In genomic region chr7:101986335-101986734, GRCh38 we compare ENCODE assay signal across 13 cellular contexts.
DNase-seq lines count a peak whose midpoint lies in the region; ATAC-seq and TF ChIP-seq lines count a peak whose summit lies in the region.
"Had no signal": no experiment of that assay in that cellular context is flagged by ENCODE, and none has a peak within 500 bp of the region (broad histone marks: within the 10 kb centered on the region; RNA-seq: fewer than 3 reads in every experiment).

No MANE protein-coding gene starts in this region.

- H3K27ac Mint-ChIP-seq in glutamatergic neuron (ENCODE audit: unreplicated experiment) = peak overlapping the region; percentile 62
- H3K27ac Mint-ChIP-seq: memory B cell had no signal

- no peak overlapping the region for H2AK5ac ChIP-seq in trophoblast cell (ENCODE audit: low read length)

- peaks cover 9% of the 10 kb centered on the region for H3K79me1 ChIP-seq in trophoblast cell (ENCODE audit: low read length)

- H3K79me2 ChIP-seq in DND-41 (ENCODE audit: insufficient read depth, low read length) (peaks cover 80% of the 10 kb centered on the region), SU-DHL-6 (ENCODE audit: insufficient read depth, low read length) (peaks cover 56% of the 10 kb centered on the region), trophoblast cell (ENCODE audit: control insufficient read depth, insufficient read depth, low read length, poor library complexity) (peaks cover 4% of the 10 kb centered on the region)

- H4K20me1 ChIP-seq in DND-41 (ENCODE audit: insufficient read depth, low read length) (no peaks in the 10 kb centered on the region), SU-DHL-6 (ENCODE audit: low read depth, low read length) (no peaks in the 10 kb centered on the region)

- no peak overlapping the region for H2BK5ac ChIP-seq in trophoblast cell (ENCODE audit: low read depth, low read length, poor library complexity)

- no peaks in the 10 kb centered on the region for H3K9me2 ChIP-seq in SU-DHL-6 (replicated peaks; ENCODE audit: insufficient read depth, low read length)

- H3K14ac ChIP-seq in trophoblast cell (ENCODE audit: low read length) = peak overlapping the region; percentile 0

- H3F3A ChIP-seq in SU-DHL-6 (ENCODE audit: insufficient read depth) = peaks cover 92% of the 10 kb centered on the region

- H3K27me3 ChIP-seq in DND-41 (ENCODE audit: insufficient read depth, low read length, poor library complexity) (no peaks in the 10 kb centered on the region), SU-DHL-6 (ENCODE audit: low read length) (no peaks in the 10 kb centered on the region), trophoblast cell (ENCODE audit: insufficient read depth, low read length) (no peaks in the 10 kb centered on the region)

- H3K9me3 Mint-ChIP-seq in glutamatergic neuron (ENCODE audit: unreplicated experiment) = peaks cover 8% of the 10 kb centered on the region
- H3K9me3 Mint-ChIP-seq: memory B cell had no signal

- H2AFZ ChIP-seq in DND-41 (ENCODE audit: low read depth, low read length) = no peak overlapping the region
- H2AFZ ChIP-seq in SU-DHL-6 (ENCODE audit: low read depth, low read length, severe bottlenecking) = no peak overlapping the region
- no peak overlapping the region for H2AFZ ChIP-seq in trophoblast cell (ENCODE audit: insufficient read depth, low read length, poor library complexity)

- no peak overlapping the region for H4K12ac ChIP-seq in trophoblast cell (ENCODE audit: low read depth, low read length)

- H3K4me1 Mint-ChIP-seq in glutamatergic neuron (ENCODE audit: low read depth, unreplicated experiment) = peaks cover 24% of the 10 kb centered on the region

- H3K9me3 ChIP-seq in DND-41 (ENCODE audit: insufficient read depth, low read length, severe bottlenecking) (no peaks in the 10 kb centered on the region), SU-DHL-6 (ENCODE audit: insufficient read depth, low read length) (peaks cover 5% of the 10 kb centered on the region; the same call in 1 of the 2 replicates), trophoblast cell (ENCODE audit: insufficient read depth, low read depth, low read length) (peaks cover 5% of the 10 kb centered on the region)

- H3K4ac ChIP-seq in trophoblast cell (ENCODE audit: low read depth, low read length) = peak overlapping the region; percentile 15

- H4K8ac ChIP-seq in trophoblast cell (ENCODE audit: low read depth, low read length) = no peak overlapping the region

- H2BK12ac ChIP-seq in trophoblast cell (ENCODE audit: low read length) = no peak overlapping the region

- no peak for DNase-seq in DND-41
- DNase-seq in glutamatergic neuron = peak; percentile 25
- peak; percentile 37 to 56 for DNase-seq in trophoblast cell
- DNase-seq in NCI-H1436 treated with DMSO at 0.1 percent for 48 hours (lab: John Stamatoyannopoulos, UW) = no peak
- no peak for DNase-seq in NCI-H1092 (lab: John Stamatoyannopoulos, UW)
- DNase-seq in NCI-H146 treated with DMSO at 0.1 percent for 48 hours (lab: John Stamatoyannopoulos, UW; ENCODE audit: unreplicated experiment) = no peak
- DNase-seq: activated CD4-positive, alpha-beta T cell treated with anti-CD3 and anti-CD28 coated beads for 1 hour; GDM1; NCI-H82 had no signal

- no CpG with 5 or more reads among the region's 8 CpGs for WGBS in trophoblast cell (ENCODE audit: extremely low coverage, insufficient coverage, insufficient read length)

- TF ChIP-seq CTCF in DND-41 (IDR thresholded peaks at IDR 0.05; ENCODE audit: borderline replicate concordance, extremely low read depth, low read length, poor library complexity, severe bottlenecking) (no peak), SU-DHL-6 (IDR thresholded peaks at IDR 0.05; ENCODE audit: insufficient read depth, low read length, poor library complexity, severe bottlenecking) (no peak), glutamatergic neuron (IDR thresholded peaks at IDR 0.05; ENCODE audit: partially characterized antibody, unreplicated experiment) (no peak)

- H3K23ac ChIP-seq in trophoblast cell (ENCODE audit: low read length) = no peak overlapping the region

- H3K9ac ChIP-seq in DND-41 (ENCODE audit: low read depth, low read length) (no peak overlapping the region), SU-DHL-6 (ENCODE audit: low read length) (peak overlapping the region; percentile 53), trophoblast cell (ENCODE audit: low read length) (no peak overlapping the region)

- H3K27me3 Mint-ChIP-seq in glutamatergic neuron (ENCODE audit: unreplicated experiment) = peaks cover 5% of the 10 kb centered on the region
- H3K27me3 Mint-ChIP-seq: memory B cell had no signal

- H2BK120ac ChIP-seq in trophoblast cell (ENCODE audit: insufficient read depth, low read length, poor library complexity) = no peak overlapping the region

- peaks cover 12% of the 10 kb centered on the region for H3K36me3 ChIP-seq in DND-41 (ENCODE audit: insufficient read depth, low read length)
- H3K36me3 ChIP-seq in SU-DHL-6 (ENCODE audit: low read length) = peaks cover 9% of the 10 kb centered on the region
- H3K36me3 ChIP-seq in trophoblast cell (ENCODE audit: control insufficient read depth in 1 of 2, insufficient read depth in 2 of 2, low read length in 2 of 2) = no peaks in the 10 kb centered on the region

- H3K4me3 ChIP-seq in DND-41 (ENCODE audit: low read depth in 1 of 2, low read length in 2 of 2) = no peak overlapping the region
- peak overlapping the region; percentile 7 for H3K4me3 ChIP-seq in SU-DHL-6 (ENCODE audit: insufficient read depth, low read length, poor library complexity, severe bottlenecking)
- no peak overlapping the region for H3K4me3 ChIP-seq in trophoblast cell (ENCODE audit: low read depth, low read length)
- H3K4me3 ChIP-seq: coronary artery had no signal

- peak overlapping the region; percentile 34 for H3K18ac ChIP-seq in trophoblast cell (ENCODE audit: low read length)

- no peak overlapping the region for H3K4me2 ChIP-seq in DND-41 (ENCODE audit: insufficient read depth, low read length)
- peak overlapping the region; percentile 73 for H3K4me2 ChIP-seq in SU-DHL-6 (ENCODE audit: low read depth, low read length, poor library complexity, severe bottlenecking)
- H3K4me2 ChIP-seq in trophoblast cell (ENCODE audit: low read length) = peak overlapping the region; percentile 24

- no peak overlapping the region for H4K91ac ChIP-seq in trophoblast cell (ENCODE audit: low read depth, low read length)

- ATAC-seq in DND-41 (ENCODE audit: insufficient read depth, low read depth) (no peak), HG03378 (IDR thresholded peaks at IDR 0.05; ENCODE audit: unreplicated experiment) (no peak)

- H3K4me3 Mint-ChIP-seq in glutamatergic neuron (ENCODE audit: unreplicated experiment) = no peak overlapping the region
- H3K4me3 Mint-ChIP-seq: memory B cell had no signal

- H3K4me1 ChIP-seq in DND-41 (ENCODE audit: insufficient read depth, low read length) (peaks cover 78% of the 10 kb centered on the region), trophoblast cell (ENCODE audit: control insufficient read depth in 1 of 2, insufficient read depth in 2 of 2, low read length in 2 of 2) (peaks cover 20 to 26% of the 10 kb centered on the region in 2 experiments)

- peak overlapping the region; percentile 69 for H3K27ac ChIP-seq in DND-41 (ENCODE audit: low read length)
- H3K27ac ChIP-seq in SU-DHL-6 (ENCODE audit: low read depth, low read length) = peak overlapping the region; percentile 96
- H3K27ac ChIP-seq in trophoblast cell (ENCODE audit: low read depth, low read length) = peak overlapping the region; percentile 45
- H3K27ac ChIP-seq: coronary artery had no signal

- no peaks in the 10 kb centered on the region for H3K36me3 Mint-ChIP-seq in glutamatergic neuron (ENCODE audit: unreplicated experiment)
- H3K36me3 Mint-ChIP-seq: memory B cell had no signal

Comparison
In these comparisons a context has a peak if more than half of its experiments do, and no peak if none do; other contexts are left out.
1. DNase-seq: peak in glutamatergic neuron (single experiment) and trophoblast cell (2 of 2); none in DND-41 (single experiment), NCI-H1436 treated with DMSO at 0.1 percent for 48 hours (single experiment), NCI-H1092 (single experiment) and NCI-H146 treated with DMSO at 0.1 percent for 48 hours (single experiment).
2. H3K27ac ChIP-seq: peak in every context shown above with its lines; median percentile 96 in SU-DHL-6; 69 in DND-41; 45 in trophoblast cell.